ENCODE assay signal across 31 cellular contexts in the genomic region with DNA sequence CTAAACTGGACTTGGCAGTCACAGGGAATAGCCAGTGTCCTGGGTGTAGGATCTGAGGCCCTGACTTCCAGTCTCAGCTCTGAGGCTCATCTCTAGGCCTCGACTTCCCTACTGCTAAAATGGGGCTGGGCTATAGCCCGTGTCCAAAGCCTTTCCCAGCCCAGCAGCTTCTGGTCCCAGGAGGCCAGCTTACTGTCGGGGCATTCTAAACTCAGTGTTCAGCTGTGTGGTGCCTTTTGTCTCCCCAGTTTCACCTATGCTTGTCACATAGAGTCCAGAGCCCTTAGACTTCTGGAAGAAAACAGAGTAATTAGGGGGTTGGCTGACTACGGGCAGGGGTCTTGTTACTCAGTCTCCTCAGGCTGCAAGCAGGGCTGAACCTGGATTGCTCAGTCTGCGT.
"Had no signal": no experiment of that assay in that cellular context is flagged by ENCODE, and none has a peak within 500 bp of the region (broad histone marks: within the 10 kb centered on the region; RNA-seq: fewer than 3 reads in every experiment).

No MANE protein-coding gene starts in this region.

- H3K36me3 ChIP-seq: adrenal gland, brain microvascular endothelial cell, breast epithelium had no signal

- H3K4me3 ChIP-seq: adrenal gland, body of pancreas, breast epithelium had no signal

- FAIRE-seq: astrocyte, TTC549 had no signal

- H3K27ac ChIP-seq: adrenal gland, body of pancreas, brain microvascular endothelial cell, breast epithelium, VCaP had no signal

- DNase-seq: activated B cell treated with CpG ODN at 0.5 μM for 24 hours; activated CD4-positive, alpha-beta memory T cell treated with anti-CD3 and anti-CD28 coated beads, Interleukin-2, amount 10 ng/mL, durations not matched to agents 7 days and 5 days; activated CD4-positive, alpha-beta T cell treated with anti-CD3 and anti-CD28 coated beads for 4 hours; activated CD4-positive, alpha-beta T cell treated with anti-CD3 and anti-CD28 coated beads, Interleukin-2, amount 10 ng/mL, durations not matched to agents 24 days and 14 days; activated CD4-positive, alpha-beta T cell treated with anti-CD3 and anti-CD28 coated beads, Interleukin-2, amount 50 U/mL, for 48 hours; activated CD4-positive, CD25-positive, alpha-beta regulatory T cell treated with anti-CD3 and anti-CD28 coated beads, Interleukin-2, amount 50 U/mL, for 72 hours; activated CD8-positive, alpha-beta memory T cell treated with anti-CD3 and anti-CD28 coated beads for 24 hours; activated CD8-positive, alpha-beta memory T cell treated with anti-CD3 and anti-CD28 coated beads, Interleukin-2, amount 10 ng/mL, durations not matched to agents 7 days and 5 days; activated CD8-positive, alpha-beta memory T cell treated with anti-CD3 and anti-CD28 coated beads, Interleukin-2, amount 50 U/mL, for 48 hours; activated CD8-positive, alpha-beta T cell treated with anti-CD3 and anti-CD28 coated beads, Interleukin-2, amount 10 ng/mL, durations not matched to agents 7 days and 5 days; activated effector memory CD4-positive, alpha-beta T cell treated with Interleukin-2 at 50 U/mL for 16 hours; activated gamma-delta T cell; activated naive CD4-positive, alpha-beta T cell; activated naive CD4-positive, alpha-beta T cell treated with anti-CD3 and anti-CD28 coated beads for 36 hours; activated naive CD4-positive, alpha-beta T cell treated with anti-CD3 and anti-CD28 coated beads, Interleukin-2, amount 50 U/mL, for 16 hours; activated naive CD8-positive, alpha-beta T cell treated with anti-CD3 and anti-CD28 coated beads for 36 hours; activated T-cell treated with anti-CD3 and anti-CD28 coated beads, Interleukin-2, amount 50 U/mL, for 24 hours; activated T-cell treated with anti-CD3 and anti-CD28 coated beads, Interleukin-2, amount 50 U/mL, for 48 hours; adrenal gland; amniotic stem cell; aorta; body of pancreas; brain microvascular endothelial cell; central memory CD4-positive, alpha-beta T cell; T-helper 1 cell; T-helper 2 cell; T-helper 9 cell had no signal

- H3K4me1 ChIP-seq: adrenal gland, body of pancreas, breast epithelium had no signal

- H3K9me3 ChIP-seq: adrenal gland, body of pancreas, breast epithelium had no signal

- H3K27me3 ChIP-seq: adrenal gland, body of pancreas, brain microvascular endothelial cell had no signal
